Comparison of ENCODE assay signal across 13 cellular contexts in the genomic region with DNA sequence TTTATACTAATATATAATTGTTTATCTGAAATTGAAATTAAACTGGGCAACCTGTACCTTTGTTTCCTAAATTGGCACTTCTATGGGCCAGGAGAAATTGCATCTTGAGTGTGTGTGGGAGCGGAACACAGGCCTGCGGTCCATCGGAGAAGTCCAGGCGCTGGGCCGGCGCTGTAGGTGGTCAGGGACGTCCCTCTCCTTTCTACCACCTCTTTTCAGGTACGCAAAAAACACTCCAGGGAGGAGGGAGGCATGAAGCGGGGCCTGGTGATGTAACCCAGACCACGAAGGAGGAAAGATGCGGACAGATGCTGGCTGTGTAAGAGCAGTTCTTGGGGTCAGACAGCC. TPM values are rescaled to one million over a fixed set of nuclear protein-coding genes. Genes with fewer than 3 reads are reported as not detected.
A peak's percentile ranks its signal among the peaks of the same experiment; 100 is the strongest.
DNase-seq lines count a peak whose midpoint lies in the region; ATAC-seq and TF ChIP-seq lines count a peak whose summit lies in the region.
"Had no signal": no experiment of that assay in that cellular context is flagged by ENCODE, and none has a peak within 500 bp of the region (broad histone marks: within the 10 kb centered on the region; RNA-seq: fewer than 3 reads in every experiment).

No MANE protein-coding gene starts in this region.

- no peak overlapping the region for H3K27ac ChIP-seq in cardiac muscle cell
- H3K27ac ChIP-seq in mesendoderm (ENCODE audit: low read depth, low read length), result no peak overlapping the region
- no peak overlapping the region for H3K27ac ChIP-seq in testis

- ATAC-seq in central memory CD8-positive, alpha-beta T cell (replicated peaks; ENCODE audit: extremely low read depth, poor library complexity, severe bottlenecking), result no peak
- ATAC-seq in HG03108 (IDR thresholded peaks at IDR 0.05; ENCODE audit: unreplicated experiment), result no peak

- H2AK5ac ChIP-seq in mesendoderm (ENCODE audit: low read length), result no peak overlapping the region

- no peaks in the 10 kb centered on the region for H3K9me3 ChIP-seq in cardiac muscle cell (ENCODE audit: low read depth)
- no peaks in the 10 kb centered on the region for H3K9me3 ChIP-seq in testis

- H3K9ac ChIP-seq in mesendoderm (ENCODE audit: low read length), result peak overlapping the region; percentile 52

- no peaks in the 10 kb centered on the region for H3K79me1 ChIP-seq in mesendoderm (ENCODE audit: low read length)

- H3K27ac Mint-ChIP-seq in central memory CD8-positive, alpha-beta T cell (ENCODE audit: low read depth), result no peak overlapping the region

- peak overlapping the region; percentile 4 for H3K4me3 Mint-ChIP-seq in central memory CD8-positive, alpha-beta T cell

- H3K4ac ChIP-seq in mesendoderm (ENCODE audit: low read depth, low read length), result no peak overlapping the region

- H3K4me1 Mint-ChIP-seq in central memory CD8-positive, alpha-beta T cell, result no peaks in the 10 kb centered on the region

- no peak overlapping the region for H4K8ac ChIP-seq in mesendoderm (ENCODE audit: low read depth, low read length)

- H3K18ac ChIP-seq in mesendoderm (ENCODE audit: low read length), result no peak overlapping the region

- H3K27me3 Mint-ChIP-seq in central memory CD8-positive, alpha-beta T cell, result peaks cover 76% of the 10 kb centered on the region

- H2BK5ac ChIP-seq in mesendoderm (ENCODE audit: low read length), result no peak overlapping the region

- peak overlapping the region; percentile 50 for H3K56ac ChIP-seq in mesendoderm (ENCODE audit: low read length)

- peaks cover 67% of the 10 kb centered on the region for H3K27me3 ChIP-seq in cardiac muscle cell
- peaks cover 18% of the 10 kb centered on the region for H3K27me3 ChIP-seq in mesendoderm (ENCODE audit: insufficient read depth, low read length, poor library complexity)
- H3K27me3 ChIP-seq in testis, result no peaks in the 10 kb centered on the region

- TF ChIP-seq CTCF in cardiac muscle cell (IDR thresholded peaks at IDR 0.05; ENCODE audit: low read depth, low read length), result no peak
- TF ChIP-seq CTCF in testis (IDR thresholded peaks at IDR 0.05), result no peak

- H3K36me3 Mint-ChIP-seq in central memory CD8-positive, alpha-beta T cell (ENCODE audit: insufficient read depth), result no peaks in the 10 kb centered on the region

- H4K5ac ChIP-seq in mesendoderm (ENCODE audit: low read length), result no peak overlapping the region

- TF ChIP-seq POLR2A in testis (IDR thresholded peaks at IDR 0.05), result no peak

- H3K23ac ChIP-seq in mesendoderm (ENCODE audit: low read length), result peak overlapping the region; percentile 53

- H3K4me3 ChIP-seq in cardiac muscle cell (peak overlapping the region; percentile 29), mesendoderm (ENCODE audit: low read length) (no peak overlapping the region), testis (peak overlapping the region; percentile 34 to 55)

- H3K4me2 ChIP-seq in mesendoderm (ENCODE audit: low read length), result peak overlapping the region; percentile 29

- intact Hi-C loops in cardiac septum (cut with DNase I), result no loop called here
- intact Hi-C loops in testis (cut with DNase I; ENCODE audit: low total_unique reads), result no loop called here

- DNase-seq in cardiac muscle cell (ENCODE audit: low read depth in 1 of 2, low spot score in 1 of 2), result no peak
- DNase-seq in cardiac septum (ENCODE audit: low spot score), result no peak
- DNase-seq in central memory CD8-positive, alpha-beta T cell (ENCODE audit: low spot score in 2 of 2), result no peak
- DNase-seq in mesendoderm, result peak; percentile 41
- peak; percentile 13 for DNase-seq in testis
- no peak for DNase-seq in DMS114 treated with DMSO at 0.1 percent for 48 hours (lab: John Stamatoyannopoulos, UW; ENCODE audit: unreplicated experiment)
- no peak for DNase-seq in NCI-H128 (lab: John Stamatoyannopoulos, UW; ENCODE audit: unreplicated experiment)
- DNase-seq: GDM1, midbrain, NCI-H1417 had no signal

- H2BK15ac ChIP-seq in mesendoderm (replicated peaks; ENCODE audit: low read depth), result no peak overlapping the region

- no peaks in the 10 kb centered on the region for H3K9me3 Mint-ChIP-seq in central memory CD8-positive, alpha-beta T cell

- H3K79me2 ChIP-seq in mesendoderm (ENCODE audit: control insufficient read depth, insufficient read depth, low read length), result no peaks in the 10 kb centered on the region

- no CpG with 5 or more reads among the region's 11 CpGs for WGBS in mesendoderm (ENCODE audit: extremely low coverage, insufficient coverage, low lambda C conversion rate)
- 62 to 80% methylated on average over 11 of the region's 11 CpGs for WGBS in testis, 2 donors

- H3K4me1 ChIP-seq in cardiac muscle cell (ENCODE audit: low read depth) (no peaks in the 10 kb centered on the region), mesendoderm (ENCODE audit: control insufficient read depth, low read depth, low read length) (no peaks in the 10 kb centered on the region), testis (no peaks in the 10 kb centered on the region)

- H3K36me3 ChIP-seq in cardiac muscle cell (no peaks in the 10 kb centered on the region), mesendoderm (ENCODE audit: control insufficient read depth, insufficient read depth, low read length) (no peaks in the 10 kb centered on the region), testis (ENCODE audit: low read depth, missing control alignments) (no peaks in the 10 kb centered on the region)

- no peak overlapping the region for H2BK120ac ChIP-seq in mesendoderm (ENCODE audit: low read depth, low read length)

RNA-seq across cellular contexts. Expression of gene MGAT4D, which starts 0.7 kb away (rescaled TPM):
- not detected in 2 replicates for total RNA-seq in cardiac muscle cell
- not detected in 2 replicates for polyA plus RNA-seq in cardiac muscle cell
- not detected for total RNA-seq in cardiac septum
- polyA plus RNA-seq in mesendoderm (2013, experiment 1 of 2), result not detected
- polyA plus RNA-seq in mesendoderm (2013, experiment 2 of 2), result not detected
- 10 to 100 TPM in 1 of 2 donors, 1 to 10 TPM in 1; 9.4 to 14.8 TPM for total RNA-seq in testis
- 38.6 TPM for polyA plus RNA-seq in testis (ENCODE audit: insufficient read depth, low read depth, low replicate concordance)
- total RNA-seq: fibroblast of villous mesenchyme, SK-MEL-5 had no signal

RNA-seq across cellular contexts. Expression of gene ELMOD2, which starts 26.6 kb away (rescaled TPM):
- total RNA-seq in cardiac muscle cell (47.5 and 66.5 TPM in 2 replicates), cardiac septum (18.3 TPM), testis (10 to 100 TPM; 23.0 to 42.2 TPM)
- polyA plus RNA-seq in cardiac muscle cell (26.1 and 41.4 TPM in 2 replicates), testis (ENCODE audit: insufficient read depth, low read depth, low replicate concordance) (13.5 TPM)
- 15.3 TPM for polyA plus RNA-seq in mesendoderm (2013, experiment 1 of 2)
- 14.5 TPM for polyA plus RNA-seq in mesendoderm (2013, experiment 2 of 2)

Comparison
In these comparisons a context has a peak if more than half of its experiments do, and no peak if none do; other contexts are left out.
1. DNase-seq: peak in mesendoderm (single experiment) and testis (single experiment); none in cardiac muscle cell (0 of 2), cardiac septum (single experiment), central memory CD8-positive, alpha-beta T cell (0 of 2), DMS114 treated with DMSO at 0.1 percent for 48 hours (single experiment) and NCI-H128 (single experiment).
2. RNA of gene MGAT4D, which starts 0.7 kb away (total RNA-seq): 9.4 to 14.8 TPM in testis; not detected in cardiac muscle cell and not detected in cardiac septum (single experiment); every median in the first group is over 10 times any median in the second.